2 cellular contexts compared by ENCODE assay signal in the genomic region with DNA sequence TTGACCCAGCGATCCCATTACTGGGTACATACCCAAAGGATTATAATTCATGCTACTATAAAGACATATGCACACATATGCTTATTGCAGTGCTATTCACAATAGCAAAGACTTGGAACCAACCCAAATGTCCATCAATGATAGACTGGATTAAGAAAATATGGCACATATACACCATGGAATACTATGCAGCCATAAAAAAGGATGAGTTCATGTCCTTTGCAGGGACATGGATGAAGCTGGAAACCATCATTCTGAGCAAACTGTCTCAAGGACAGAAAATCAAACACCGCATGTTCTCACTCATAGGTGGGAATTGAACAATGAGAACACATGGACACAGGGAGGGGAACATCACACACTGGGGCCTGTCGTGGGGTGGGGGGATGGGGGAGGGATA.
DNase-seq lines count a peak whose midpoint lies in the region; TF ChIP-seq lines count a peak whose summit lies in the region.
"Not testable (repeated sequence)": the region's sequence is repeated elsewhere in the genome, so short reads cannot be mapped to it uniquely, and the experiment has no call there.

No MANE protein-coding gene starts in this region.

- not testable (repeated sequence) for H3K27me3 Mint-ChIP-seq in activated CD4-positive, alpha-beta T cell treated with anti-CD3 and anti-CD28 coated beads, Interleukin-2, amount 10 ng/mL, durations not matched to agents 24 days and 14 days

- H3K9me3 Mint-ChIP-seq in activated CD4-positive, alpha-beta T cell treated with anti-CD3 and anti-CD28 coated beads, Interleukin-2, amount 10 ng/mL, durations not matched to agents 24 days and 14 days: not testable (repeated sequence)

- H3K4me3 ChIP-seq in HEK293 (ENCODE audit: low read depth, low read length): not testable (repeated sequence)

- intact Hi-C loops in activated CD4-positive, alpha-beta T cell treated with anti-CD3 and anti-CD28 coated beads, Interleukin-2, amount 10 ng/mL, durations not matched to agents 24 days and 14 days (cut with micrococcal nuclease): not testable (repeated sequence)

- not testable (repeated sequence) for H3K27ac ChIP-seq in HEK293 (ENCODE audit: extremely low read depth, low read depth, low read length)

- H3K4me3 Mint-ChIP-seq in activated CD4-positive, alpha-beta T cell treated with anti-CD3 and anti-CD28 coated beads, Interleukin-2, amount 10 ng/mL, durations not matched to agents 24 days and 14 days: not testable (repeated sequence)

- H3K4me1 Mint-ChIP-seq in activated CD4-positive, alpha-beta T cell treated with anti-CD3 and anti-CD28 coated beads, Interleukin-2, amount 10 ng/mL, durations not matched to agents 24 days and 14 days: not testable (repeated sequence)

- H3K4me1 ChIP-seq in HEK293 (ENCODE audit: control insufficient read depth, insufficient read depth, low read length): not testable (repeated sequence)

- not testable (repeated sequence) for H3K9me3 ChIP-seq in HEK293 (ENCODE audit: control insufficient read depth, insufficient read depth, low read depth, low read length)

- H3K36me3 ChIP-seq in HEK293 (ENCODE audit: control insufficient read depth in 2 of 2, insufficient read depth in 1 of 2, low read length in 2 of 2): not testable (repeated sequence)

- peak; percentile 17 for DNase-seq in activated CD4-positive, alpha-beta T cell treated with anti-CD3 and anti-CD28 coated beads, Interleukin-2, amount 10 ng/mL, durations not matched to agents 24 days and 14 days

- CTCF ChIA-PET in HEK293 (lab: Yijun Ruan, JAX): interaction anchor here (0.7 kb wide), 1 partner anchor 615 kb away, joined by 3 read pairs; no protein-coding TSS in a partner anchor

- not testable (repeated sequence) for TF ChIP-seq CTCF in HEK293 (tag by site-specific recombination; IDR thresholded peaks at IDR 0.05)

- POLR2A ChIA-PET in HEK293 (lab: Yijun Ruan, JAX): not testable (repeated sequence)

- H3K36me3 Mint-ChIP-seq in activated CD4-positive, alpha-beta T cell treated with anti-CD3 and anti-CD28 coated beads, Interleukin-2, amount 10 ng/mL, durations not matched to agents 24 days and 14 days (ENCODE audit: low read depth): not testable (repeated sequence)

- not testable (repeated sequence) for H3K27ac Mint-ChIP-seq in activated CD4-positive, alpha-beta T cell treated with anti-CD3 and anti-CD28 coated beads, Interleukin-2, amount 10 ng/mL, durations not matched to agents 24 days and 14 days

TF ChIP-seq in HEK293, 187 proteins besides CTCF, POLR2A, EP300 and RAD21:
- TF ChIP-seq ZNF580 (tag by site-specific recombination; IDR thresholded peaks at IDR 0.05): peak; percentile 79
- TF ChIP-seq, protein P1, sequence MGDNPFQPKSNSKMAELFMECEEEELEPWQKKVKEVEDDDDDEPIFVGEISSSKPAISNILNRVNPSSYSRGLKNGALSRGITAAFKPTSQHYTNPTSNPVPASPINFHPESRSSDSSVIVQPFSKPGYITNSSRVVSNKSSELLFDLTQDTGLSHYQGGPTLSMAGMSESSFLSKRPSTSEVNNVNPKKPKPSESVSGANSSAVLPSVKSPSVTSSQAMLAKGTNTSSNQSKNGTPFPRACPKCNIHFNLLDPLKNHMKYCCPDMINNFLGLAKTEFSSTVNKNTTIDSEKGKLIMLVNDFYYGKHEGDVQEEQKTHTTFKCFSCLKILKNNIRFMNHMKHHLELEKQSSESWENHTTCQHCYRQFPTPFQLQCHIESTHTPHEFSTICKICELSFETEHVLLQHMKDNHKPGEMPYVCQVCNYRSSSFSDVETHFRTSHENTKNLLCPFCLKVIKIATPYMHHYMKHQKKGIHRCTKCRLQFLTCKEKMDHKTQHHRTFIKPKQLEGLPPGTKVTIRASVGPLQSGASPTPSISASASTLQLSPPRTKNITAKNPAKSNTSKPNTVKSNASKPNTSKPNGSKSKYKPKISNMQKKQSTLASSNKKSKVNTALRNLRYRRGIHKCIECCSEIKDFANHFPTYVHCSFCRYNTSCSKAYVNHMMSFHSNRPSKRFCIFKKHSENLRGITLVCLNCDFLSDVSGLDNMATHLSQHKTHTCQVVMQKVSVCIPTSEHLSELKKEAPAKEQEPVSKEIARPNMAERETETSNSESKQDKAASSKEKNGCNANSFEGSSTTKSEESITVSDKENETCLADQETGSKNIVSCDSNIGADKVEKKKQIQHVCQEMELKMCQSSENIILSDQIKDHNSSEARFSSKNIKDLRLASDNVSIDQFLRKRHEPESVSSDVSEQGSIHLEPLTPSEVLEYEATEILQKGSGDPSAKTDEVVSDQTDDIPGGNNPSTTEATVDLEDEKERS (tag by site-specific recombination; IDR thresholded peaks at IDR 0.05): 0 out of 2 replicates have a peak, but pooled peaks have one; percentile 26
- peak; percentile 99 for TF ChIP-seq ZNF146 (tag by site-specific recombination; IDR thresholded peaks at IDR 0.05)
